Comparison of ENCODE assay signal across 15 cellular contexts in genomic region chr4:10091531-10092181, GRCh38. TPM values are rescaled to one million over a fixed set of nuclear protein-coding genes. Genes with fewer than 3 reads are reported as not detected.
DNase-seq lines count a peak whose midpoint lies in the region; ATAC-seq lines count a peak whose summit lies in the region.
"Had no signal": no experiment of that assay in that cellular context is flagged by ENCODE, and none has a peak within 500 bp of the region (broad histone marks: within the 10 kb centered on the region; RNA-seq: fewer than 3 reads in every experiment).

No MANE protein-coding gene starts in this region.

- peak overlapping the region; percentile 67 for H3K27ac Mint-ChIP-seq in activated CD4-positive, alpha-beta T cell treated with anti-CD3 and anti-CD28 coated beads for 36 hours
- peak overlapping the region; percentile 82 for H3K27ac Mint-ChIP-seq in activated naive CD8-positive, alpha-beta T cell treated with anti-CD3 and anti-CD28 coated beads, Interleukin-2, amount 10 ng/mL, durations not matched to agents 7 days and 5 days
- H3K27ac Mint-ChIP-seq in immature natural killer cell: peak overlapping the region; percentile 93 to 98 (median 97)
- H3K27ac Mint-ChIP-seq in stimulated activated effector memory CD8-positive, alpha-beta T cell treated with anti-CD3 and anti-CD28 coated beads, Interleukin-12 subunit alpha, Interleukin-12 subunit beta, amount 100 ng/mL, for 72 hours: peak overlapping the region; percentile 98

- DNase-seq in activated CD4-positive, alpha-beta T cell treated with anti-CD3 and anti-CD28 coated beads for 36 hours: no peak
- no peak for DNase-seq in activated CD4-positive, alpha-beta T cell treated with anti-CD3 and anti-CD28 coated beads for 1 hour
- DNase-seq in activated naive CD8-positive, alpha-beta T cell treated with anti-CD3 and anti-CD28 coated beads, Interleukin-2, amount 10 ng/mL, durations not matched to agents 7 days and 5 days: no peak
- no peak for DNase-seq in immature natural killer cell
- no peak for DNase-seq in stimulated activated effector memory CD8-positive, alpha-beta T cell treated with anti-CD3 and anti-CD28 coated beads, Interleukin-12 subunit alpha, Interleukin-12 subunit beta, amount 100 ng/mL, for 72 hours (ENCODE audit: low spot score in 2 of 2)
- DNase-seq in DMS153 (lab: John Stamatoyannopoulos, UW): no peak
- no peak for DNase-seq in NK-92 treated with Interleukin-12 subunit alpha and Interleukin-12 subunit beta, amount 100 ng/mL, for 24 hours (lab: John Stamatoyannopoulos, UW)
- DNase-seq: 8988T; activated CD4-positive, alpha-beta T cell treated with anti-CD3 and anti-CD28 coated beads, Interleukin-2, amount 50 U/mL, for 4 hours; adrenal gland; effector memory CD8-positive, alpha-beta T cell; foreskin melanocyte; kidney glomerular epithelial cell; thyroid gland had no signal

- no peaks in the 10 kb centered on the region for H3K9me3 Mint-ChIP-seq in activated CD4-positive, alpha-beta T cell treated with anti-CD3 and anti-CD28 coated beads for 36 hours (ENCODE audit: low read depth)
- no peaks in the 10 kb centered on the region for H3K9me3 Mint-ChIP-seq in activated naive CD8-positive, alpha-beta T cell treated with anti-CD3 and anti-CD28 coated beads, Interleukin-2, amount 10 ng/mL, durations not matched to agents 7 days and 5 days
- H3K9me3 Mint-ChIP-seq in immature natural killer cell: no peaks in the 10 kb centered on the region
- H3K9me3 Mint-ChIP-seq in stimulated activated effector memory CD8-positive, alpha-beta T cell treated with anti-CD3 and anti-CD28 coated beads, Interleukin-12 subunit alpha, Interleukin-12 subunit beta, amount 100 ng/mL, for 72 hours: no peaks in the 10 kb centered on the region
- H3K9me3 Mint-ChIP-seq: effector memory CD8-positive, alpha-beta T cell had no signal

- CTCF ChIA-PET in activated CD4-positive, alpha-beta T cell treated with anti-CD3 and anti-CD28 coated beads for 36 hours (lab: Charles Lee): interaction anchor here (0.7 to 1.0 kb wide), 3 partner anchors 26 to 325 kb away, joined by 3 read pairs; no protein-coding TSS in a partner anchor

- H3K4me1 Mint-ChIP-seq in activated CD4-positive, alpha-beta T cell treated with anti-CD3 and anti-CD28 coated beads for 36 hours: peaks cover 54% of the 10 kb centered on the region
- H3K4me1 Mint-ChIP-seq in activated naive CD8-positive, alpha-beta T cell treated with anti-CD3 and anti-CD28 coated beads, Interleukin-2, amount 10 ng/mL, durations not matched to agents 7 days and 5 days: peaks cover 43% of the 10 kb centered on the region
- H3K4me1 Mint-ChIP-seq in immature natural killer cell: peaks cover 68 to 85% of the 10 kb centered on the region in 2 donors
- H3K4me1 Mint-ChIP-seq in stimulated activated effector memory CD8-positive, alpha-beta T cell treated with anti-CD3 and anti-CD28 coated beads, Interleukin-12 subunit alpha, Interleukin-12 subunit beta, amount 100 ng/mL, for 72 hours: peaks cover 60% of the 10 kb centered on the region

- intact Hi-C loops in activated CD4-positive, alpha-beta T cell treated with anti-CD3 and anti-CD28 coated beads for 36 hours (cut with DNase I, micrococcal nuclease): no loop called here

- H3K36me3 Mint-ChIP-seq in activated CD4-positive, alpha-beta T cell treated with anti-CD3 and anti-CD28 coated beads for 36 hours (ENCODE audit: low read depth): peaks cover 70% of the 10 kb centered on the region
- H3K36me3 Mint-ChIP-seq in activated naive CD8-positive, alpha-beta T cell treated with anti-CD3 and anti-CD28 coated beads, Interleukin-2, amount 10 ng/mL, durations not matched to agents 7 days and 5 days: peaks cover 33% of the 10 kb centered on the region
- H3K36me3 Mint-ChIP-seq in immature natural killer cell: peaks cover 4 to 45% (median 9%) of the 10 kb centered on the region in 3 donors
- H3K36me3 Mint-ChIP-seq in stimulated activated effector memory CD8-positive, alpha-beta T cell treated with anti-CD3 and anti-CD28 coated beads, Interleukin-12 subunit alpha, Interleukin-12 subunit beta, amount 100 ng/mL, for 72 hours: peaks cover 100% of the 10 kb centered on the region

- POLR2A ChIA-PET in activated CD4-positive, alpha-beta T cell treated with anti-CD3 and anti-CD28 coated beads for 36 hours (lab: Charles Lee): no interaction called here
- POLR2A ChIA-PET in activated naive CD8-positive, alpha-beta T cell treated with anti-CD3 and anti-CD28 coated beads, Interleukin-2, amount 10 ng/mL, durations not matched to agents 7 days and 5 days (lab: Charles Lee): interaction anchor here (0.8 to 7.2 kb wide), 2 partner anchors 25 to 26 kb away, joined by 3 to 104 read pairs; partner anchors contain the start of gene WDR1

- no peak overlapping the region for H3K4me3 Mint-ChIP-seq in activated CD4-positive, alpha-beta T cell treated with anti-CD3 and anti-CD28 coated beads for 36 hours
- H3K4me3 Mint-ChIP-seq in activated naive CD8-positive, alpha-beta T cell treated with anti-CD3 and anti-CD28 coated beads, Interleukin-2, amount 10 ng/mL, durations not matched to agents 7 days and 5 days: no peak overlapping the region
- peak overlapping the region in 4 of 5 donors; percentile 18 to 78 (median 50) for H3K4me3 Mint-ChIP-seq in immature natural killer cell
- H3K4me3 Mint-ChIP-seq in stimulated activated effector memory CD8-positive, alpha-beta T cell treated with anti-CD3 and anti-CD28 coated beads, Interleukin-12 subunit alpha, Interleukin-12 subunit beta, amount 100 ng/mL, for 72 hours: no peak overlapping the region

- ATAC-seq in activated CD4-positive, alpha-beta T cell treated with anti-CD3 and anti-CD28 coated beads for 36 hours: no peak
- no peak for ATAC-seq in activated naive CD8-positive, alpha-beta T cell treated with anti-CD3 and anti-CD28 coated beads, Interleukin-2, amount 10 ng/mL, durations not matched to agents 7 days and 5 days (ENCODE audit: low read depth)
- no peak for ATAC-seq in stimulated activated effector memory CD8-positive, alpha-beta T cell treated with anti-CD3 and anti-CD28 coated beads, Interleukin-12 subunit alpha, Interleukin-12 subunit beta, amount 100 ng/mL, for 72 hours
- ATAC-seq in HG02763 (IDR thresholded peaks at IDR 0.05; ENCODE audit: unreplicated experiment): no peak
- ATAC-seq: effector memory CD8-positive, alpha-beta T cell had no signal

- H3K27me3 Mint-ChIP-seq in activated CD4-positive, alpha-beta T cell treated with anti-CD3 and anti-CD28 coated beads for 36 hours: no peaks in the 10 kb centered on the region
- H3K27me3 Mint-ChIP-seq in activated naive CD8-positive, alpha-beta T cell treated with anti-CD3 and anti-CD28 coated beads, Interleukin-2, amount 10 ng/mL, durations not matched to agents 7 days and 5 days: no peaks in the 10 kb centered on the region
- peaks cover 9 to 15% (median 9%) of the 10 kb centered on the region in 3 donors for H3K27me3 Mint-ChIP-seq in immature natural killer cell (ENCODE audit: low read depth in 3 of 3)
- H3K27me3 Mint-ChIP-seq: effector memory CD8-positive, alpha-beta T cell had no signal

RNA-seq across cellular contexts. Expression of gene WDR1, which starts 24.9 kb away (rescaled TPM):
- 100 to 1,000 TPM; 308 to 354 TPM for total RNA-seq in activated CD4-positive, alpha-beta T cell treated with anti-CD3 and anti-CD28 coated beads for 36 hours
- total RNA-seq in activated naive CD8-positive, alpha-beta T cell treated with anti-CD3 and anti-CD28 coated beads, Interleukin-2, amount 10 ng/mL, durations not matched to agents 7 days and 5 days: 100 to 1,000 TPM; 371 to 372 TPM
- polyA plus RNA-seq in immature natural killer cell: 100 to 1,000 TPM; 339 to 509 (median 401) TPM

Comparison
In these comparisons a context has a peak if more than half of its experiments do, and no peak if none do; other contexts are left out.
1. H3K4me3 Mint-ChIP-seq: peak in immature natural killer cell (4 of 5); none in activated CD4-positive, alpha-beta T cell treated with anti-CD3 and anti-CD28 coated beads for 36 hours (single experiment), activated naive CD8-positive, alpha-beta T cell treated with anti-CD3 and anti-CD28 coated beads, Interleukin-2, amount 10 ng/mL, durations not matched to agents 7 days and 5 days (single experiment) and stimulated activated effector memory CD8-positive, alpha-beta T cell treated with anti-CD3 and anti-CD28 coated beads, Interleukin-12 subunit alpha, Interleukin-12 subunit beta, amount 100 ng/mL, for 72 hours (single experiment).
2. Peak in every context shown above with its lines, with median percentiles within 50 percentile points of each other: H3K27ac Mint-ChIP-seq.